13 cellular contexts compared by ENCODE assay signal in the genomic region with DNA sequence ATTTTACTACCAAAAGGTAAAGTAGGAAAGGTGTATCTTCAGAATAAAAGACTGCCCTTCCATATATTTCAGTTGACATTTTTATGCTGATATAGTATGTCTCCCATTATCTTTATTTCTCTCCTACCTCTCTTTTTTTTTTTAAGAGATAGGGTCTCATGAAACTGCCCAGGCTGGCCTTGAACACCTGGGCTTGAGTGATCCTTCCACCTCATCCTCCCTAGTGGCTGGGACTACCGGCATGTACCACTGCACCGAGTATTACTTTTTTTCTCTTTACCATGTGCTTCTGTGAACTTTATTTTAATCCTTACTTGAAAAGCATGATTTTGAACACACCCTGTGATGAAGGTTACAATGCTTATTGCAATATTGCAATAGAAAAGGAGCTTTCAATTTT. TPM values are rescaled to one million over a fixed set of nuclear protein-coding genes. Genes with fewer than 3 reads are reported as not detected.
A peak's percentile ranks its signal among the peaks of the same experiment; 100 is the strongest.
DNase-seq lines count a peak whose midpoint lies in the region; ATAC-seq and TF ChIP-seq lines count a peak whose summit lies in the region.
"Had no signal": no experiment of that assay in that cellular context is flagged by ENCODE, and none has a peak within 500 bp of the region (broad histone marks: within the 10 kb centered on the region; RNA-seq: fewer than 3 reads in every experiment).

No MANE protein-coding gene starts in this region.

- H3K36me3 Mint-ChIP-seq in CD4-positive, alpha-beta memory T cell = peaks cover 0 to 9% of the 10 kb centered on the region in 2 donors
- H3K36me3 Mint-ChIP-seq in T-helper 17 cell (ENCODE audit: low read depth) = no peaks in the 10 kb centered on the region
- H3K36me3 Mint-ChIP-seq in effector memory CD8-positive, alpha-beta T cell (ENCODE audit: insufficient read depth) = no peaks in the 10 kb centered on the region
- peaks cover 7% of the 10 kb centered on the region for H3K36me3 Mint-ChIP-seq in progenitor cell of endocrine pancreas (ENCODE audit: insufficient read depth)

- DNase-seq in CD4-positive, alpha-beta memory T cell = no peak
- no peak for DNase-seq in T-helper 17 cell
- no peak for DNase-seq in effector memory CD8-positive, alpha-beta T cell
- no peak for DNase-seq in progenitor cell of endocrine pancreas (ENCODE audit: low spot score, unreplicated experiment)
- DNase-seq in colonic mucosa = no peak
- DNase-seq in ACHN = no peak
- DNase-seq: DMS79, HFFc6, KBM-7 had no signal

- CTCF ChIA-PET in CD4-positive, alpha-beta memory T cell (lab: Charles Lee; ENCODE audit: partially characterized antibody) = no interaction called here

- peaks cover 27 to 76% (median 42%) of the 10 kb centered on the region in 4 donors for H3K4me1 Mint-ChIP-seq in CD4-positive, alpha-beta memory T cell
- H3K4me1 Mint-ChIP-seq in T-helper 17 cell (peaks cover 23% of the 10 kb centered on the region), progenitor cell of endocrine pancreas (ENCODE audit: low read depth) (peaks cover 9% of the 10 kb centered on the region)
- H3K4me1 Mint-ChIP-seq in effector memory CD8-positive, alpha-beta T cell (ENCODE audit: low read depth in 2 of 2) = peaks cover 16 to 42% of the 10 kb centered on the region in 2 donors

- H3K9me3 ChIP-seq in CD4-positive, alpha-beta memory T cell (ENCODE audit: control insufficient read depth in 1 of 2, low read length in 2 of 2) = no peaks in the 10 kb centered on the region
- H3K9me3 ChIP-seq in T-helper 17 cell (ENCODE audit: control insufficient read depth, low read length, poor library complexity, severe bottlenecking) (no peaks in the 10 kb centered on the region), colonic mucosa (no peaks in the 10 kb centered on the region)
- H3K9me3 ChIP-seq: HAP-1 had no signal

- POLR2A ChIA-PET in CD4-positive, alpha-beta memory T cell (lab: Charles Lee; ENCODE audit: partially characterized antibody) = interaction anchor here (1.3 kb wide), 1 partner anchor 10 kb away, joined by 3 read pairs; no protein-coding TSS in a partner anchor

- peak overlapping the region in 5 of 8 donors; percentile 4 to 66 (median 20) for H3K4me3 Mint-ChIP-seq in CD4-positive, alpha-beta memory T cell
- H3K4me3 Mint-ChIP-seq in T-helper 17 cell (peak overlapping the region; percentile 52), progenitor cell of endocrine pancreas (ENCODE audit: low read depth) (no peak overlapping the region)
- H3K4me3 Mint-ChIP-seq in effector memory CD8-positive, alpha-beta T cell = peak overlapping the region; percentile 34 to 40
- H3K4me3 Mint-ChIP-seq: HFFc6 had no signal

- no peak overlapping the region for H3K4me3 ChIP-seq in CD4-positive, alpha-beta memory T cell (ENCODE audit: low read length in 2 of 2)
- no peak overlapping the region for H3K4me3 ChIP-seq in colonic mucosa
- H3K4me3 ChIP-seq: BLaER1, HAP-1 had no signal

- no peak overlapping the region for H3K27ac ChIP-seq in CD4-positive, alpha-beta memory T cell (ENCODE audit: low read depth, low read length)
- H3K27ac ChIP-seq in colonic mucosa = no peak overlapping the region
- H3K27ac ChIP-seq: BLaER1, HL-60 had no signal

- in situ Hi-C loops in ACHN (cut with HindIII; ENCODE audit: low pct_ligation_motif_present, low pct_unique_long_range_greater_than_20kb, low sequenced_read_pairs) = no loop called here

- peaks cover 0 to 9% (median under 1%) of the 10 kb centered on the region in 8 donors for H3K9me3 Mint-ChIP-seq in CD4-positive, alpha-beta memory T cell
- H3K9me3 Mint-ChIP-seq in effector memory CD8-positive, alpha-beta T cell = no peaks in the 10 kb centered on the region
- peaks cover 5% of the 10 kb centered on the region for H3K9me3 Mint-ChIP-seq in progenitor cell of endocrine pancreas (ENCODE audit: low read depth)

- H3K9ac ChIP-seq in colonic mucosa (ENCODE audit: low read depth in 2 of 2, low read length in 2 of 2) = no peak overlapping the region
- H3K9ac ChIP-seq: BLaER1 had no signal

- H3K27me3 ChIP-seq in CD4-positive, alpha-beta memory T cell (ENCODE audit: insufficient read depth, low read length) = no peaks in the 10 kb centered on the region
- H3K27me3 ChIP-seq in colonic mucosa = no peaks in the 10 kb centered on the region
- H3K27me3 ChIP-seq: BLaER1 had no signal

- intact Hi-C loops in CD4-positive, alpha-beta memory T cell (cut with micrococcal nuclease) = loop anchor here (1.0 kb wide), 1 partner anchor 9 kb away; no protein-coding TSS in a partner anchor
- intact Hi-C loops in colonic mucosa (cut with DNase I) = no loop called here

- H3K4me1 ChIP-seq in CD4-positive, alpha-beta memory T cell (ENCODE audit: insufficient read depth, low read length) = peaks cover 21% of the 10 kb centered on the region
- H3K4me1 ChIP-seq in colonic mucosa = no peaks in the 10 kb centered on the region
- H3K4me1 ChIP-seq: BLaER1 had no signal

- peak overlapping the region in 3 of 7 donors; percentile 9 to 28 (median 13) for H3K27ac Mint-ChIP-seq in CD4-positive, alpha-beta memory T cell
- H3K27ac Mint-ChIP-seq in T-helper 17 cell = peak overlapping the region; percentile 68
- H3K27ac Mint-ChIP-seq in effector memory CD8-positive, alpha-beta T cell = no peak overlapping the region
- H3K27ac Mint-ChIP-seq in progenitor cell of endocrine pancreas = peak overlapping the region; percentile 14
- H3K27ac Mint-ChIP-seq: HFFc6 had no signal

- no peak for ATAC-seq in T-helper 17 cell
- no peak for ATAC-seq in effector memory CD8-positive, alpha-beta T cell (replicated peaks)
- ATAC-seq in HG02763 (IDR thresholded peaks at IDR 0.05; ENCODE audit: unreplicated experiment) = no peak

- TF ChIP-seq CTCF in progenitor cell of endocrine pancreas (IDR thresholded peaks at IDR 0.05; ENCODE audit: unreplicated experiment) = no peak
- no peak for TF ChIP-seq CTCF in colonic mucosa (IDR thresholded peaks at IDR 0.05)

- no peaks in the 10 kb centered on the region for H3K36me3 ChIP-seq in CD4-positive, alpha-beta memory T cell (ENCODE audit: insufficient read depth, low read length)
- H3K36me3 ChIP-seq in colonic mucosa = no peaks in the 10 kb centered on the region
- H3K36me3 ChIP-seq: HAP-1 had no signal

- H3K27me3 Mint-ChIP-seq in CD4-positive, alpha-beta memory T cell = no peaks in the 10 kb centered on the region
- no peaks in the 10 kb centered on the region for H3K27me3 Mint-ChIP-seq in T-helper 17 cell
- H3K27me3 Mint-ChIP-seq in effector memory CD8-positive, alpha-beta T cell = no peaks in the 10 kb centered on the region
- H3K27me3 Mint-ChIP-seq in progenitor cell of endocrine pancreas = no peaks in the 10 kb centered on the region

RNA-seq across cellular contexts. Expression of gene NIPBL, which starts 42.7 kb away (rescaled TPM):
- total RNA-seq in CD4-positive, alpha-beta memory T cell = 100 to 1,000 TPM; 106 to 110 TPM
- 10 to 100 TPM in 1 of 2 donors, 1 to 10 TPM in 1; 3.8 to 43.0 TPM for polyA plus RNA-seq in CD4-positive, alpha-beta memory T cell
- 100 to 1,000 TPM; 113 to 118 TPM for total RNA-seq in T-helper 17 cell
- 85.6 and 88.0 TPM in 2 replicates for total RNA-seq in progenitor cell of endocrine pancreas
- 10 to 100 TPM; 47.6 to 59.2 TPM for total RNA-seq in colonic mucosa

Comparison
In these comparisons a context has a peak if more than half of its experiments do, and no peak if none do; other contexts are left out.
1. H3K27ac Mint-ChIP-seq: peak in T-helper 17 cell (single experiment) and progenitor cell of endocrine pancreas (single experiment); none in effector memory CD8-positive, alpha-beta T cell (0 of 2).